9 cellular contexts compared by ENCODE assay signal in genomic region chr3:106299300-106300098, GRCh38.
DNase-seq lines count a peak whose midpoint lies in the region; ATAC-seq, FAIRE-seq and TF ChIP-seq lines count a peak whose summit lies in the region.
"Had no signal": no experiment of that assay in that cellular context is flagged by ENCODE, and none has a peak within 500 bp of the region (broad histone marks: within the 10 kb centered on the region; RNA-seq: fewer than 3 reads in every experiment).

No MANE protein-coding gene starts in this region.

- TF ChIP-seq CTCF in astrocyte (IDR thresholded peaks at IDR 0.05; ENCODE audit: insufficient read depth, low read depth, low read length): no peak

- no peaks in the 10 kb centered on the region for H3K27me3 Mint-ChIP-seq in astrocyte (ENCODE audit: low read depth, unreplicated experiment)
- H3K27me3 Mint-ChIP-seq: IgD-negative memory B cell had no signal

- H3K36me3 ChIP-seq in astrocyte (ENCODE audit: insufficient read depth, low read length): no peaks in the 10 kb centered on the region

- H3K4me3 ChIP-seq in astrocyte (ENCODE audit: insufficient read depth, low read depth, low read length): no peak overlapping the region

- H3K4me1 Mint-ChIP-seq in astrocyte (ENCODE audit: low read depth, unreplicated experiment): peaks cover 6% of the 10 kb centered on the region

- H3K79me2 ChIP-seq in astrocyte (ENCODE audit: insufficient read depth, low read length): no peaks in the 10 kb centered on the region

- no peaks in the 10 kb centered on the region for H3K9me3 ChIP-seq in astrocyte (ENCODE audit: insufficient read depth, low read depth, low read length)

- H3K27me3 ChIP-seq in astrocyte (ENCODE audit: insufficient read depth, low read length): no peaks in the 10 kb centered on the region

- H3K9ac ChIP-seq in astrocyte (ENCODE audit: low read length): no peak overlapping the region

- H3K27ac Mint-ChIP-seq in astrocyte (ENCODE audit: unreplicated experiment): no peak overlapping the region
- H3K27ac Mint-ChIP-seq: IgD-negative memory B cell had no signal

- no peaks in the 10 kb centered on the region for H4K20me1 ChIP-seq in astrocyte (ENCODE audit: insufficient read depth, low read length)

- peaks cover 5% of the 10 kb centered on the region for H3K4me1 ChIP-seq in astrocyte (ENCODE audit: insufficient read depth, low read length)

- no peak overlapping the region for H2AFZ ChIP-seq in astrocyte (ENCODE audit: low read depth, low read length)

- peak; percentile 48 for DNase-seq in ELR (ENCODE audit: low read depth)
- DNase-seq in astrocyte (ENCODE audit: low read depth): peak; percentile 69
- no peak for DNase-seq in HuH-7 (ENCODE audit: low spot score)
- no peak for DNase-seq in medulla oblongata (ENCODE audit: extremely low spot score)
- no peak for DNase-seq in midbrain (lab: John Stamatoyannopoulos, UW)
- DNase-seq in left lobe of liver (ENCODE audit: low spot score): no peak

- ATAC-seq in GM19395 (IDR thresholded peaks at IDR 0.05; ENCODE audit: unreplicated experiment): peak; percentile 66
- peak; percentile 57 for ATAC-seq in HG03159 (IDR thresholded peaks at IDR 0.05; ENCODE audit: unreplicated experiment)
- ATAC-seq in left lobe of liver: no peak

- no peak overlapping the region for H3K4me3 Mint-ChIP-seq in astrocyte (ENCODE audit: unreplicated experiment)

- peaks cover 2% of the 10 kb centered on the region for H3K9me3 Mint-ChIP-seq in astrocyte (ENCODE audit: unreplicated experiment)
- H3K9me3 Mint-ChIP-seq: IgD-negative memory B cell had no signal

- H3K4me2 ChIP-seq in astrocyte (ENCODE audit: low read length): peak overlapping the region; percentile 13

- H3K36me3 Mint-ChIP-seq in astrocyte (ENCODE audit: low read depth, unreplicated experiment): no peaks in the 10 kb centered on the region
- H3K36me3 Mint-ChIP-seq: IgD-negative memory B cell had no signal

- no peak overlapping the region for H3K27ac ChIP-seq in astrocyte (ENCODE audit: low read depth, low read length)

- FAIRE-seq in astrocyte (lab: Jason Lieb, UNC): peak; percentile 52

Comparison
In these comparisons a context has a peak if more than half of its experiments do, and no peak if none do; other contexts are left out.
1. DNase-seq: peak in ELR (single experiment) and astrocyte (single experiment); none in HuH-7 (single experiment), medulla oblongata (single experiment), midbrain (single experiment) and left lobe of liver (single experiment).